11 cellular contexts compared by ENCODE assay signal in genomic region chr13:99203601-99204579, GRCh38. TPM values are rescaled to one million over a fixed set of nuclear protein-coding genes. Genes with fewer than 3 reads are reported as not detected.
DNase-seq lines count a peak whose midpoint lies in the region; ATAC-seq and TF ChIP-seq lines count a peak whose summit lies in the region.
"Had no signal": no experiment of that assay in that cellular context is flagged by ENCODE, and none has a peak within 500 bp of the region (broad histone marks: within the 10 kb centered on the region; RNA-seq: fewer than 3 reads in every experiment).

No MANE protein-coding gene starts in this region.

- ATAC-seq in GM18519 (IDR thresholded peaks at IDR 0.05; ENCODE audit: low FRiP score, unreplicated experiment) (peak; percentile 38), GM21447 (IDR thresholded peaks at IDR 0.05; ENCODE audit: unreplicated experiment) (no peak), GM19455 (IDR thresholded peaks at IDR 0.05; ENCODE audit: unreplicated experiment) (no peak), HG02840 (IDR thresholded peaks at IDR 0.05; ENCODE audit: low FRiP score, unreplicated experiment) (no peak)

- POLR2A ChIA-PET in CD4-positive, alpha-beta memory T cell (lab: Charles Lee; ENCODE audit: partially characterized antibody), result interaction anchor here (0.8 to 13.2 kb wide), 19 partner anchors 13 to 216 kb away, joined by 3 to 251 read pairs (median 4); partner anchors contain the start of genes GPR18 and GPR183

- H3K27ac Mint-ChIP-seq in CD4-positive, alpha-beta memory T cell, result peak overlapping the region; percentile 89 to 99 (median 94)
- H3K27ac Mint-ChIP-seq in T-helper 2 cell treated with Interferon-gamma antibody and Interleukin-4, amounts not matched to agents 5 μg/mL and 100 μg/mL, for 36 hours, result peak overlapping the region; percentile 82

- H3K36me3 ChIP-seq in CD4-positive, alpha-beta memory T cell (ENCODE audit: insufficient read depth, low read length), result peaks cover 7% of the 10 kb centered on the region
- peaks cover 0 to 19% (median 0%) of the 10 kb centered on the region in 3 donors for H3K36me3 ChIP-seq in esophagus squamous epithelium

- intact Hi-C loops in CD4-positive, alpha-beta memory T cell (cut with micrococcal nuclease), result loop anchor here (1.0 to 5.0 kb wide), 6 partner anchors 11 to 178 kb away; partner anchors contain the start of gene GPR183
- intact Hi-C loops in esophagus squamous epithelium (cut with DNase I), result no loop called here

- TF ChIP-seq CTCF in esophagus squamous epithelium (IDR thresholded peaks at IDR 0.05), result no peak

- no peak for DNase-seq in CD4-positive, alpha-beta memory T cell
- DNase-seq in T-helper 2 cell treated with Interferon-gamma antibody and Interleukin-4, amounts not matched to agents 5 μg/mL and 100 μg/mL, for 36 hours (ENCODE audit: low spot score), result peak; percentile 18
- DNase-seq in esophagus squamous epithelium (lab: John Stamatoyannopoulos, UW), result no peak
- DNase-seq in foreskin melanocyte, result no peak
- DNase-seq: NCI-H1436 treated with DMSO at 0.1 percent for 48 hours had no signal

- no peaks in the 10 kb centered on the region for H3K27me3 ChIP-seq in CD4-positive, alpha-beta memory T cell (ENCODE audit: insufficient read depth, low read length)
- H3K27me3 ChIP-seq in esophagus squamous epithelium, result no peaks in the 10 kb centered on the region

- H3K4me3 Mint-ChIP-seq in CD4-positive, alpha-beta memory T cell, result peak overlapping the region; percentile 82 to 95 (median 87)
- peak overlapping the region; percentile 75 for H3K4me3 Mint-ChIP-seq in T-helper 2 cell treated with Interferon-gamma antibody and Interleukin-4, amounts not matched to agents 5 μg/mL and 100 μg/mL, for 36 hours

- CTCF ChIA-PET in CD4-positive, alpha-beta memory T cell (lab: Charles Lee; ENCODE audit: partially characterized antibody), result interaction anchor here (0.7 to 14.9 kb wide), 9 partner anchors 11 to 135 kb away, joined by 3 to 325 read pairs (median 20); partner anchors contain the start of gene GPR18

- WGBS in esophagus squamous epithelium, 2 donors, result 64 to 79% methylated on average over 9 of the region's 9 CpGs

- no peaks in the 10 kb centered on the region for H3K9me3 ChIP-seq in CD4-positive, alpha-beta memory T cell (ENCODE audit: control insufficient read depth in 1 of 2, low read length in 2 of 2)
- no peaks in the 10 kb centered on the region for H3K9me3 ChIP-seq in esophagus squamous epithelium

- peaks cover 74% of the 10 kb centered on the region for H3K4me1 ChIP-seq in CD4-positive, alpha-beta memory T cell (ENCODE audit: insufficient read depth, low read length)
- peaks cover 29 to 79% (median 42%) of the 10 kb centered on the region in 3 donors for H3K4me1 ChIP-seq in esophagus squamous epithelium

- peak overlapping the region; percentile 46 for H3K27ac ChIP-seq in CD4-positive, alpha-beta memory T cell (ENCODE audit: low read depth, low read length)
- H3K27ac ChIP-seq in esophagus squamous epithelium, result peak overlapping the region in 3 of 4 donors; percentile 17 to 48 (median 27)

- peak overlapping the region in 1 of 2 donors; percentile 29 for H3K4me3 ChIP-seq in CD4-positive, alpha-beta memory T cell (ENCODE audit: low read length in 2 of 2)
- H3K4me3 ChIP-seq in esophagus squamous epithelium, result no peak overlapping the region
- H3K4me3 ChIP-seq: smooth muscle cell had no signal

- H3K9me3 Mint-ChIP-seq in CD4-positive, alpha-beta memory T cell, result no peaks in the 10 kb centered on the region
- H3K9me3 Mint-ChIP-seq in T-helper 2 cell treated with Interferon-gamma antibody and Interleukin-4, amounts not matched to agents 5 μg/mL and 100 μg/mL, for 36 hours, result no peaks in the 10 kb centered on the region

- H3K27me3 Mint-ChIP-seq in CD4-positive, alpha-beta memory T cell, result no peaks in the 10 kb centered on the region
- H3K27me3 Mint-ChIP-seq in T-helper 2 cell treated with Interferon-gamma antibody and Interleukin-4, amounts not matched to agents 5 μg/mL and 100 μg/mL, for 36 hours (ENCODE audit: low read depth), result no peaks in the 10 kb centered on the region

- peaks cover 64 to 84% (median 74%) of the 10 kb centered on the region in 4 donors for H3K4me1 Mint-ChIP-seq in CD4-positive, alpha-beta memory T cell
- peaks cover 60% of the 10 kb centered on the region for H3K4me1 Mint-ChIP-seq in T-helper 2 cell treated with Interferon-gamma antibody and Interleukin-4, amounts not matched to agents 5 μg/mL and 100 μg/mL, for 36 hours (ENCODE audit: low read depth)

- H3K36me3 Mint-ChIP-seq in CD4-positive, alpha-beta memory T cell, result peaks cover 13 to 45% of the 10 kb centered on the region in 2 donors
- H3K36me3 Mint-ChIP-seq in T-helper 2 cell treated with Interferon-gamma antibody and Interleukin-4, amounts not matched to agents 5 μg/mL and 100 μg/mL, for 36 hours (ENCODE audit: low read depth), result peaks cover 47% of the 10 kb centered on the region

- no peak for TF ChIP-seq POLR2A in esophagus squamous epithelium (IDR thresholded peaks at IDR 0.05)

RNA-seq across cellular contexts. Expression of gene UBAC2, which starts 3.2 kb away (rescaled TPM):
- total RNA-seq in CD4-positive, alpha-beta memory T cell, result 10 to 100 TPM; 88.4 to 89.0 TPM
- polyA plus RNA-seq in CD4-positive, alpha-beta memory T cell, result 100 to 1,000 TPM; 112 to 161 TPM
- total RNA-seq in esophagus squamous epithelium, result 10 to 100 TPM; 60.8 to 84.6 (median 75.0) TPM

RNA-seq across cellular contexts. Expression of gene GPR18, which starts 54.3 kb away (rescaled TPM):
- total RNA-seq in CD4-positive, alpha-beta memory T cell, result 10 to 100 TPM; 21.5 to 22.8 TPM
- 10 to 100 TPM; 23.1 to 29.5 TPM for polyA plus RNA-seq in CD4-positive, alpha-beta memory T cell
- under 1 TPM in 1 of 4 donors, not detected in 3; 0.19 TPM for total RNA-seq in esophagus squamous epithelium
- total RNA-seq: HT-29, smooth muscle cell had no signal
- polyA plus RNA-seq: smooth muscle cell had no signal

Comparison
In these comparisons a context has a peak if more than half of its experiments do, and no peak if none do; other contexts are left out.
1. RNA of gene GPR18, which starts 54.3 kb away (total RNA-seq): 21.5 to 22.8 TPM in CD4-positive, alpha-beta memory T cell; 0.19 TPM in esophagus squamous epithelium; every median in the first group is over 10 times any median in the second.